ENCODE assay signal across 9 cellular contexts in the genomic region with DNA sequence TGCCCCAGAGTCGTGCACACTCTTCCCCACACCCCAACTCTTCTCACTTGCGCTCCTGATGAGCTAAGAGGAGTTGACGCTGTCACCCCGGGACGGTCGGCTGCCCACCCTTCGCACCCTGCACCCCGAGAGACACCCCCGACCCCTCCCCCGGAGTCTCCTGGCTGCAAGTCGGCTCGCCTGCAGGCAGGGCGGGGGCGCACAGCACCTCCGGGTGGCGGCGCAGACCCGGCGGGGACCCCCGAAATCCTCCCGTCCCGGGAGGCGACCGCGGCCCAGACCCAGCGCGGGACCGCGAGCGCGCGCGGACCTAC. TPM values are rescaled to one million over a fixed set of nuclear protein-coding genes. Genes with fewer than 3 reads are reported as not detected.
DNase-seq lines count a peak whose midpoint lies in the region; ATAC-seq and TF ChIP-seq lines count a peak whose summit lies in the region.
"Had no signal": no experiment of that assay in that cellular context is flagged by ENCODE, and none has a peak within 500 bp of the region (broad histone marks: within the 10 kb centered on the region; RNA-seq: fewer than 3 reads in every experiment).

No MANE protein-coding gene starts in this region.

- no peaks in the 10 kb centered on the region for H3K9me3 Mint-ChIP-seq in T-helper 1 cell treated with Interleukin-12 subunit alpha and Interleukin-12 subunit beta and Interleukin-4 antibody, amounts not matched to agents 30 μg/mL and 1 μg/mL, for 36 hours
- H3K9me3 Mint-ChIP-seq: natural killer cell treated with Interleukin-12 subunit alpha and Interleukin-12 subunit beta and Interleukin-15 and Interleukin-18, amount 100 ng/mL, for 72 hours had no signal

- TF ChIP-seq CTCF in kidney epithelial cell (IDR thresholded peaks at IDR 0.05; ENCODE audit: insufficient read depth, low read length, poor library complexity, severe bottlenecking): no peak

- H3K9me3 ChIP-seq in adipocyte (ENCODE audit: control insufficient read depth, low read length) (no peaks in the 10 kb centered on the region), stomach smooth muscle (ENCODE audit: control insufficient read depth in 2 of 2, low read length in 2 of 2) (no peaks in the 10 kb centered on the region)

- H3K4me1 Mint-ChIP-seq in T-helper 1 cell treated with Interleukin-12 subunit alpha and Interleukin-12 subunit beta and Interleukin-4 antibody, amounts not matched to agents 30 μg/mL and 1 μg/mL, for 36 hours (ENCODE audit: low read depth): peaks cover 11% of the 10 kb centered on the region

- H3K27ac Mint-ChIP-seq in T-helper 1 cell treated with Interleukin-12 subunit alpha and Interleukin-12 subunit beta and Interleukin-4 antibody, amounts not matched to agents 30 μg/mL and 1 μg/mL, for 36 hours: no peak overlapping the region

- H3K27ac ChIP-seq in stomach smooth muscle (ENCODE audit: low read length): no peak overlapping the region

- H3K4me1 ChIP-seq in adipocyte (ENCODE audit: control insufficient read depth, insufficient read depth, low read length) (peaks cover 18% of the 10 kb centered on the region), stomach smooth muscle (ENCODE audit: control insufficient read depth, insufficient read depth, low read length) (peaks cover 42% of the 10 kb centered on the region)

- DNase-seq in T-helper 1 cell (no peak), adipocyte (ENCODE audit: low read depth) (no peak), kidney epithelial cell (ENCODE audit: low read depth) (no peak), iPS-NIHi7 (ENCODE audit: extremely low spot score) (no peak)

- H3K36me3 Mint-ChIP-seq in T-helper 1 cell treated with Interleukin-12 subunit alpha and Interleukin-12 subunit beta and Interleukin-4 antibody, amounts not matched to agents 30 μg/mL and 1 μg/mL, for 36 hours (ENCODE audit: low read depth): peaks cover 5% of the 10 kb centered on the region
- H3K36me3 Mint-ChIP-seq: natural killer cell treated with Interleukin-12 subunit alpha and Interleukin-12 subunit beta and Interleukin-15 and Interleukin-18, amount 100 ng/mL, for 72 hours had no signal

- H3K9ac ChIP-seq in adipocyte (ENCODE audit: low read length) (peak overlapping the region; percentile 71), stomach smooth muscle (ENCODE audit: low read length in 2 of 2) (peak overlapping the region in 1 of 2 donors; percentile 62)

- H3K36me3 ChIP-seq in adipocyte (ENCODE audit: control insufficient read depth, insufficient read depth, low read length, severe bottlenecking) (no peaks in the 10 kb centered on the region), kidney epithelial cell (ENCODE audit: control insufficient read depth, insufficient read depth, low read length) (no peaks in the 10 kb centered on the region), stomach smooth muscle (ENCODE audit: control insufficient read depth in 2 of 2, insufficient read depth in 2 of 2, low read length in 2 of 2) (no peaks in the 10 kb centered on the region)

- no peaks in the 10 kb centered on the region for H3K27me3 ChIP-seq in adipocyte (replicated peaks; ENCODE audit: control insufficient read depth, insufficient read depth, low read length)
- peaks cover 37% of the 10 kb centered on the region for H3K27me3 ChIP-seq in kidney epithelial cell (ENCODE audit: control insufficient read depth, insufficient read depth, low read length)
- peaks cover 8 to 10% of the 10 kb centered on the region in 2 donors for H3K27me3 ChIP-seq in stomach smooth muscle (ENCODE audit: control insufficient read depth in 1 of 2, insufficient read depth in 2 of 2, low read length in 2 of 2)

- no peak for ATAC-seq in GM18498 (IDR thresholded peaks at IDR 0.05; ENCODE audit: unreplicated experiment)
- no peak for ATAC-seq in GM21529 (IDR thresholded peaks at IDR 0.05; ENCODE audit: unreplicated experiment)

- peak overlapping the region; percentile 74 for H3K4me3 ChIP-seq in adipocyte (ENCODE audit: low read length)
- H3K4me3 ChIP-seq in kidney epithelial cell (ENCODE audit: low read depth, low read length): peak overlapping the region; percentile 31
- peak overlapping the region; percentile 26 to 74 for H3K4me3 ChIP-seq in stomach smooth muscle (ENCODE audit: low read length in 2 of 2)

- peaks cover 57% of the 10 kb centered on the region for H3K27me3 Mint-ChIP-seq in T-helper 1 cell treated with Interleukin-12 subunit alpha and Interleukin-12 subunit beta and Interleukin-4 antibody, amounts not matched to agents 30 μg/mL and 1 μg/mL, for 36 hours (ENCODE audit: low read depth)

- H3K4me3 Mint-ChIP-seq in T-helper 1 cell treated with Interleukin-12 subunit alpha and Interleukin-12 subunit beta and Interleukin-4 antibody, amounts not matched to agents 30 μg/mL and 1 μg/mL, for 36 hours: peak overlapping the region; percentile 57

RNA-seq across cellular contexts. Expression of gene RAB3IL1, which starts 0.4 kb away (rescaled TPM):
- total RNA-seq in kidney epithelial cell: 5.2 and 9.9 TPM in 2 replicates
- total RNA-seq: natural killer cell treated with Interleukin-12 subunit alpha and Interleukin-12 subunit beta and Interleukin-15 and Interleukin-18, amount 100 ng/mL, for 72 hours had no signal

RNA-seq across cellular contexts. Expression of gene FADS3, which starts 25.7 kb away (rescaled TPM):
- total RNA-seq in kidney epithelial cell: 134 and 152 TPM in 2 replicates

RNA-seq across cellular contexts. Expression of gene BEST1, which starts 33.2 kb away (rescaled TPM):
- 1.0 and 1.1 TPM in 2 replicates for total RNA-seq in kidney epithelial cell

RNA-seq across cellular contexts. Expression of gene FTH1, which starts 50.4 kb away (rescaled TPM):
- total RNA-seq in kidney epithelial cell: 2,225 and 2,374 TPM in 2 replicates
